Comparison of ENCODE assay signal across 8 cellular contexts in the genomic region with DNA sequence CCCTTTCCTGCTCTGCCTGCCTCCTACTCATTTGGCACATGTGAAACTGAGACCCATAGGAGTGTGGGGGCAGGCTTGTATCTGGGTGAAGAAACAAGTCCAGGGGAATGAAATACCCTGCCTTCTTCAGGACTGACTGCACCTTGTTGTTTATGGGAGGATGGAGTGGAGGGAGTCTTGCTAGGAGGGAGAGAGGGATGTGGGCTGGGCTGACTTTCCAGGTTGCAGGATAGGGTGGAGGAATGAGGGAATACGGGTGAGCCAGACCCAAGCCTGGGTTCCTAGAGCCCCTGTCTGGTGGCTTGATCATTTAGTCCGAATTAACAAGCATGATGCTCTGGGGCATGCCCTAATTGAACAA. TPM values are rescaled to one million over a fixed set of nuclear protein-coding genes. Genes with fewer than 3 reads are reported as not detected.
DNase-seq lines count a peak whose midpoint lies in the region; ATAC-seq and TF ChIP-seq lines count a peak whose summit lies in the region.

No MANE protein-coding gene starts in this region.

- no peaks in the 10 kb centered on the region for H3K9me3 Mint-ChIP-seq in natural killer cell treated with Interleukin-12 subunit alpha and Interleukin-12 subunit beta and Interleukin-15 and Interleukin-18, amount 100 ng/mL, for 72 hours
- no peaks in the 10 kb centered on the region for H3K9me3 Mint-ChIP-seq in activated CD4-positive, alpha-beta T cell treated with anti-CD3 and anti-CD28 coated beads for 36 hours (ENCODE audit: low read depth)

- H3K36me3 ChIP-seq in HUES64 (ENCODE audit: insufficient read depth, low read length), result no peaks in the 10 kb centered on the region

- H3K4me3 Mint-ChIP-seq in natural killer cell treated with Interleukin-12 subunit alpha and Interleukin-12 subunit beta and Interleukin-15 and Interleukin-18, amount 100 ng/mL, for 72 hours, result peak overlapping the region; percentile 75
- H3K4me3 Mint-ChIP-seq in activated CD4-positive, alpha-beta T cell treated with anti-CD3 and anti-CD28 coated beads for 36 hours, result no peak overlapping the region

- WGBS in HUES64, result 37% methylated on average over 2 of the region's 2 CpGs

- H3K4me3 ChIP-seq in AG09309 (ENCODE audit: control insufficient read depth, low read depth, low read length), result peak overlapping the region; percentile 83
- peak overlapping the region; percentile 87 for H3K4me3 ChIP-seq in HUES64 (ENCODE audit: low read length)
- peak overlapping the region; percentile 82 for H3K4me3 ChIP-seq in choroid plexus epithelial cell (ENCODE audit: low read depth, low read length)

- peaks cover 50 to 59% of the 10 kb centered on the region in 2 donors for H3K4me1 Mint-ChIP-seq in natural killer cell treated with Interleukin-12 subunit alpha and Interleukin-12 subunit beta and Interleukin-15 and Interleukin-18, amount 100 ng/mL, for 72 hours (ENCODE audit: low read depth in 2 of 2)
- H3K4me1 Mint-ChIP-seq in activated CD4-positive, alpha-beta T cell treated with anti-CD3 and anti-CD28 coated beads for 36 hours, result peaks cover 35% of the 10 kb centered on the region

- H3K27ac Mint-ChIP-seq in natural killer cell treated with Interleukin-12 subunit alpha and Interleukin-12 subunit beta and Interleukin-15 and Interleukin-18, amount 100 ng/mL, for 72 hours, result peak overlapping the region; percentile 63 to 90
- H3K27ac Mint-ChIP-seq in activated CD4-positive, alpha-beta T cell treated with anti-CD3 and anti-CD28 coated beads for 36 hours, result no peak overlapping the region

- H3K27ac ChIP-seq in HUES64 (ENCODE audit: low read depth, low read length), result peak overlapping the region; percentile 70; the same call in 1 of the 2 replicates

- peaks cover 11% of the 10 kb centered on the region for H3K27me3 ChIP-seq in HUES64 (ENCODE audit: insufficient read depth, low read length)

- no peak for ATAC-seq in natural killer cell treated with Interleukin-12 subunit alpha and Interleukin-12 subunit beta and Interleukin-15 and Interleukin-18, amount 100 ng/mL, for 72 hours
- ATAC-seq in GM18498 (IDR thresholded peaks at IDR 0.05; ENCODE audit: unreplicated experiment) (no peak), GM21723 (IDR thresholded peaks at IDR 0.05; ENCODE audit: unreplicated experiment) (no peak)
- ATAC-seq in activated CD4-positive, alpha-beta T cell treated with anti-CD3 and anti-CD28 coated beads for 36 hours, result no peak

- DNase-seq in AG09309 (ENCODE audit: low read depth) (no peak), choroid plexus epithelial cell (ENCODE audit: low read depth) (no peak)
- no peak for DNase-seq in natural killer cell treated with Interleukin-12 subunit alpha and Interleukin-12 subunit beta and Interleukin-15 and Interleukin-18, amount 100 ng/mL, for 72 hours (ENCODE audit: low spot score)
- no peak for DNase-seq in activated CD8-positive, alpha-beta memory T cell treated with anti-CD3 and anti-CD28 coated beads for 24 hours
- DNase-seq in activated CD4-positive, alpha-beta T cell treated with anti-CD3 and anti-CD28 coated beads for 36 hours, result no peak

- no peak overlapping the region for H3K9ac ChIP-seq in HUES64 (ENCODE audit: low read depth, low read length)

- H3K4me1 ChIP-seq in HUES64 (ENCODE audit: insufficient read depth, low read length), result peaks cover 46% of the 10 kb centered on the region

- CTCF ChIA-PET in activated CD4-positive, alpha-beta T cell treated with anti-CD3 and anti-CD28 coated beads for 36 hours (lab: Charles Lee), result interaction anchor here (0.6 to 1.6 kb wide), 3 partner anchors 10 to 19 kb away, joined by 3 to 6 read pairs (median 3); no protein-coding TSS in a partner anchor

- no peaks in the 10 kb centered on the region for H3K27me3 Mint-ChIP-seq in natural killer cell treated with Interleukin-12 subunit alpha and Interleukin-12 subunit beta and Interleukin-15 and Interleukin-18, amount 100 ng/mL, for 72 hours
- H3K27me3 Mint-ChIP-seq in activated CD4-positive, alpha-beta T cell treated with anti-CD3 and anti-CD28 coated beads for 36 hours, result peaks cover 46% of the 10 kb centered on the region

- TF ChIP-seq CTCF in AG09309 (IDR thresholded peaks at IDR 0.05; ENCODE audit: control insufficient read depth, insufficient read depth, low read depth, low read length, missing control alignments), result no peak
- no peak for TF ChIP-seq CTCF in choroid plexus epithelial cell (conservative IDR thresholded peaks at IDR 0.05; ENCODE audit: low read depth, low read length)

- H3K9me3 ChIP-seq in HUES64 (ENCODE audit: insufficient read depth, low read depth, low read length), result no peaks in the 10 kb centered on the region

- H3K36me3 Mint-ChIP-seq in natural killer cell treated with Interleukin-12 subunit alpha and Interleukin-12 subunit beta and Interleukin-15 and Interleukin-18, amount 100 ng/mL, for 72 hours, result no peaks in the 10 kb centered on the region
- H3K36me3 Mint-ChIP-seq in activated CD4-positive, alpha-beta T cell treated with anti-CD3 and anti-CD28 coated beads for 36 hours (ENCODE audit: low read depth), result no peaks in the 10 kb centered on the region

- intact Hi-C loops in activated CD4-positive, alpha-beta T cell treated with anti-CD3 and anti-CD28 coated beads for 36 hours (cut with DNase I, micrococcal nuclease), result no loop called here

- POLR2A ChIA-PET in activated CD4-positive, alpha-beta T cell treated with anti-CD3 and anti-CD28 coated beads for 36 hours (lab: Charles Lee), result interaction anchor here (1.0 kb wide), 1 partner anchor 91 kb away, joined by 3 read pairs; the partner anchor contains the start of gene UBE2D2

RNA-seq across cellular contexts. Expression of gene CXXC5, which starts 3.3 kb away (rescaled TPM):
- 83.6 TPM for polyA plus RNA-seq in HUES64 (2013, experiment 1 of 2)
- 88.1 TPM for polyA plus RNA-seq in HUES64 (2013, experiment 2 of 2)
- total RNA-seq in natural killer cell treated with Interleukin-12 subunit alpha and Interleukin-12 subunit beta and Interleukin-15 and Interleukin-18, amount 100 ng/mL, for 72 hours, result 1 to 10 TPM; 4.7 to 9.0 TPM
- total RNA-seq in activated CD4-positive, alpha-beta T cell treated with anti-CD3 and anti-CD28 coated beads for 36 hours, result 1 to 10 TPM in 1 of 2 experiments, under 1 TPM in 1; 0.82 to 1.1 TPM
